Comparison of ENCODE assay signal across 13 cellular contexts in genomic region chr2:32942728-32943485, GRCh38.
"Had no signal": no experiment of that assay in that cellular context is flagged by ENCODE, and none has a peak within 500 bp of the region (broad histone marks: within the 10 kb centered on the region; RNA-seq: fewer than 3 reads in every experiment).

No MANE protein-coding gene starts in this region.

- H3K27ac ChIP-seq: colonic mucosa, epithelial cell of prostate, parathyroid adenoma, thyroid gland had no signal

- H3K4me1 Mint-ChIP-seq: stimulated activated effector memory CD8-positive, alpha-beta T cell treated with anti-CD3 and anti-CD28 coated beads, Interleukin-12 subunit alpha, Interleukin-12 subunit beta, amount 100 ng/mL, for 72 hours had no signal

- H3K9ac ChIP-seq: parathyroid adenoma had no signal

- H3K36me3 Mint-ChIP-seq: stimulated activated effector memory CD8-positive, alpha-beta T cell treated with anti-CD3 and anti-CD28 coated beads, Interleukin-12 subunit alpha, Interleukin-12 subunit beta, amount 100 ng/mL, for 72 hours; WTC11 had no signal

- H3K27ac Mint-ChIP-seq: activated CD8-positive, alpha-beta T cell treated with anti-CD3 and anti-CD28 coated beads, Interleukin-2, amount 10 ng/mL, durations not matched to agents 7 days and 5 days; stimulated activated effector memory CD8-positive, alpha-beta T cell treated with anti-CD3 and anti-CD28 coated beads, Interleukin-12 subunit alpha, Interleukin-12 subunit beta, amount 100 ng/mL, for 72 hours had no signal

- H3K9me3 Mint-ChIP-seq: stimulated activated effector memory CD8-positive, alpha-beta T cell treated with anti-CD3 and anti-CD28 coated beads, Interleukin-12 subunit alpha, Interleukin-12 subunit beta, amount 100 ng/mL, for 72 hours; WTC11 had no signal

- H3K79me2 ChIP-seq: parathyroid adenoma had no signal

- H3K4me3 ChIP-seq: colonic mucosa, thyroid gland had no signal

- H3K9me3 ChIP-seq: colonic mucosa, thyroid gland had no signal

- H3K27me3 ChIP-seq: colonic mucosa, thyroid gland had no signal

- H2AFZ ChIP-seq: parathyroid adenoma had no signal

- H3K36me3 ChIP-seq: colonic mucosa, thyroid gland had no signal

- H3K4me3 Mint-ChIP-seq: activated CD8-positive, alpha-beta T cell treated with anti-CD3 and anti-CD28 coated beads, Interleukin-2, amount 10 ng/mL, durations not matched to agents 7 days and 5 days; stimulated activated effector memory CD8-positive, alpha-beta T cell treated with anti-CD3 and anti-CD28 coated beads, Interleukin-12 subunit alpha, Interleukin-12 subunit beta, amount 100 ng/mL, for 72 hours; WTC11 had no signal

- H3K4me1 ChIP-seq: colonic mucosa, thyroid gland had no signal

- DNase-seq: activated CD4-positive, alpha-beta T cell treated with anti-CD3 and anti-CD28 coated beads for 48 hours; activated CD8-positive, alpha-beta T cell treated with anti-CD3 and anti-CD28 coated beads, Interleukin-2, amount 10 ng/mL, durations not matched to agents 7 days and 5 days; activated naive CD4-positive, alpha-beta T cell treated with Interleukin-2 at 50 U/mL for 16 hours; colonic mucosa; effector CD8-positive, alpha-beta T cell; hippocampal formation; retina; T1000; thyroid gland had no signal
